In genomic region chr19:30254214-30254613, GRCh38 we compare ENCODE assay signal across 24 cellular contexts.
"Had no signal": no experiment of that assay in that cellular context is flagged by ENCODE, and none has a peak within 500 bp of the region (broad histone marks: within the 10 kb centered on the region; RNA-seq: fewer than 3 reads in every experiment).

No MANE protein-coding gene starts in this region.

- H3K27me3 ChIP-seq: cardiac muscle cell, upper lobe of left lung had no signal

- H3K9me3 ChIP-seq: body of pancreas, gastrocnemius medialis, mucosa of descending colon, stomach, thoracic aorta, upper lobe of left lung had no signal

- H3K27ac Mint-ChIP-seq: activated CD4-positive, alpha-beta memory T cell treated with anti-CD3 and anti-CD28 coated beads, Interleukin-2, amount 10 ng/mL, durations not matched to agents 7 days and 5 days; activated CD4-positive, alpha-beta T cell treated with anti-CD3 and anti-CD28 coated beads, Interleukin-2, amount 10 ng/mL, durations not matched to agents 24 days and 14 days; activated naive CD8-positive, alpha-beta T cell treated with anti-CD3 and anti-CD28 coated beads, Interleukin-2, amount 50 U/mL, for 24 hours; nephron progenitor cell; stimulated activated memory B cell treated with anti-CD40 and anti-IgM and Interleukin-4, amounts not matched to agents 10 μg/mL and 1 μg/mL and 100 μg/mL, for 72 hours; T-helper 17 cell had no signal

- H3K4me1 Mint-ChIP-seq: activated CD4-positive, alpha-beta memory T cell treated with anti-CD3 and anti-CD28 coated beads, Interleukin-2, amount 10 ng/mL, durations not matched to agents 7 days and 5 days; activated CD4-positive, alpha-beta T cell treated with anti-CD3 and anti-CD28 coated beads, Interleukin-2, amount 10 ng/mL, durations not matched to agents 24 days and 14 days; activated naive CD8-positive, alpha-beta T cell treated with anti-CD3 and anti-CD28 coated beads, Interleukin-2, amount 50 U/mL, for 24 hours; stimulated activated memory B cell treated with anti-CD40 and anti-IgM and Interleukin-4, amounts not matched to agents 10 μg/mL and 1 μg/mL and 100 μg/mL, for 72 hours; T-helper 17 cell had no signal

- H3K36me3 ChIP-seq: cardiac muscle cell, gastrocnemius medialis, stomach, thoracic aorta, upper lobe of left lung had no signal

- ATAC-seq: activated CD4-positive, CD25-positive, alpha-beta regulatory T cell treated with anti-CD3 and anti-CD28 coated beads, Interleukin-2, amount 50 U/mL, for 24 hours; activated naive CD8-positive, alpha-beta T cell treated with anti-CD3 and anti-CD28 coated beads, Interleukin-2, amount 50 U/mL, for 24 hours; body of pancreas; gastrocnemius medialis; left colon; sciatic nerve; stimulated activated memory B cell treated with anti-CD40 and anti-IgM and Interleukin-4, amounts not matched to agents 10 μg/mL and 1 μg/mL and 100 μg/mL, for 72 hours; T-helper 17 cell had no signal

- H3K9me3 Mint-ChIP-seq: activated CD4-positive, alpha-beta memory T cell treated with anti-CD3 and anti-CD28 coated beads, Interleukin-2, amount 10 ng/mL, durations not matched to agents 7 days and 5 days; activated CD4-positive, alpha-beta T cell treated with anti-CD3 and anti-CD28 coated beads, Interleukin-2, amount 10 ng/mL, durations not matched to agents 24 days and 14 days; activated naive CD8-positive, alpha-beta T cell treated with anti-CD3 and anti-CD28 coated beads, Interleukin-2, amount 50 U/mL, for 24 hours; nephron progenitor cell had no signal

- H3K4me3 Mint-ChIP-seq: activated CD4-positive, alpha-beta memory T cell treated with anti-CD3 and anti-CD28 coated beads, Interleukin-2, amount 10 ng/mL, durations not matched to agents 7 days and 5 days; activated CD4-positive, alpha-beta T cell treated with anti-CD3 and anti-CD28 coated beads, Interleukin-2, amount 10 ng/mL, durations not matched to agents 24 days and 14 days; activated naive CD8-positive, alpha-beta T cell treated with anti-CD3 and anti-CD28 coated beads, Interleukin-2, amount 50 U/mL, for 24 hours; nephron progenitor cell; stimulated activated memory B cell treated with anti-CD40 and anti-IgM and Interleukin-4, amounts not matched to agents 10 μg/mL and 1 μg/mL and 100 μg/mL, for 72 hours; T-helper 17 cell had no signal

- H3K27ac ChIP-seq: body of pancreas, cardiac muscle cell, gastrocnemius medialis, thoracic aorta, upper lobe of left lung had no signal

- H3K36me3 Mint-ChIP-seq: stimulated activated memory B cell treated with anti-CD40 and anti-IgM and Interleukin-4, amounts not matched to agents 10 μg/mL and 1 μg/mL and 100 μg/mL, for 72 hours had no signal

- DNase-seq: activated CD4-positive, alpha-beta memory T cell treated with anti-CD3 and anti-CD28 coated beads, Interleukin-2, amount 10 ng/mL, durations not matched to agents 7 days and 5 days; activated CD4-positive, alpha-beta T cell treated with anti-CD3 and anti-CD28 coated beads, Interleukin-2, amount 10 ng/mL, durations not matched to agents 24 days and 14 days; activated gamma-delta T cell; activated naive CD4-positive, alpha-beta T cell treated with anti-CD3 and anti-CD28 coated beads, Interleukin-2, amount 50 U/mL, for 16 hours; activated naive CD8-positive, alpha-beta T cell treated with anti-CD3 and anti-CD28 coated beads, Interleukin-2, amount 50 U/mL, for 24 hours; body of pancreas; effector CD4-positive, alpha-beta T cell; erythroblast; gastrocnemius medialis; left colon; mesenchymal stem cell; mucosa of descending colon; nephron progenitor cell; occipital lobe; small intestine; stimulated activated CD4-positive, alpha-beta T cell treated with anti-CD3 and anti-CD28 coated beads, Interleukin-15, amount 100 ng/mL, for 24 hours; stomach; T-helper 17 cell had no signal

- H3K4me3 ChIP-seq: body of pancreas, cardiac muscle cell, gastrocnemius medialis, mucosa of descending colon, stomach, thoracic aorta, upper lobe of left lung had no signal

- H3K4me1 ChIP-seq: body of pancreas, gastrocnemius medialis, stomach, upper lobe of left lung had no signal
